Comparison of ENCODE assay signal across 31 cellular contexts in genomic region chr11:67689178-67689577, GRCh38. TPM values are rescaled to one million over a fixed set of nuclear protein-coding genes. Genes with fewer than 3 reads are reported as not detected.
"Had no signal": no experiment of that assay in that cellular context is flagged by ENCODE, and none has a peak within 500 bp of the region (broad histone marks: within the 10 kb centered on the region; RNA-seq: fewer than 3 reads in every experiment).

No MANE protein-coding gene starts in this region.

- DNase-seq: activated CD4-positive, alpha-beta T cell treated with anti-CD3 and anti-CD28 coated beads, Interleukin-2, amount 10 ng/mL, durations not matched to agents 24 days and 14 days; activated CD4-positive, alpha-beta T cell treated with anti-CD3 and anti-CD28 coated beads, Interleukin-2, amount 50 U/mL, for 48 hours; activated CD8-positive, alpha-beta memory T cell treated with anti-CD3 and anti-CD28 coated beads for 24 hours; activated CD8-positive, alpha-beta memory T cell treated with anti-CD3 and anti-CD28 coated beads, Interleukin-2, amount 10 ng/mL, durations not matched to agents 7 days and 5 days; activated CD8-positive, alpha-beta memory T cell treated with anti-CD3 and anti-CD28 coated beads, Interleukin-2, amount 50 U/mL, for 48 hours; activated effector memory CD4-positive, alpha-beta T cell treated with anti-CD3 and anti-CD28 coated beads, Interleukin-2, amount 50 U/mL, for 16 hours; activated naive CD4-positive, alpha-beta T cell; activated T-cell treated with anti-CD3 and anti-CD28 coated beads, Interleukin-2, amount 50 U/mL, for 48 hours; amniotic stem cell; aorta; brain microvascular endothelial cell; central memory CD4-positive, alpha-beta T cell; MG63; NCI-H1048; NCI-H1436 treated with DMSO at 0.1 percent for 48 hours; NCI-H1694 treated with DMSO at 0.1 percent for 48 hours; NCI-H2029; NCI-H510A; NCI-H526; NCI-H748 treated with DMSO at 0.1 percent for 48 hours; NK-92 treated with Interleukin-12 subunit alpha and Interleukin-12 subunit beta, amount 100 ng/mL, for 24 hours; PC-3; Peyer's patch; RPMI8226; SHP77 treated with DMSO at 0.1 percent for 48 hours; SK-N-SH had no signal

- H3K9me3 Mint-ChIP-seq: activated CD4-positive, alpha-beta T cell treated with anti-CD3 and anti-CD28 coated beads, Interleukin-2, amount 10 ng/mL, durations not matched to agents 24 days and 14 days; activated naive CD4-positive, alpha-beta T cell treated with anti-CD3 and anti-CD28 coated beads, Interleukin-2, amount 50 U/mL, for 72 hours; T-helper 1 cell treated with Interleukin-12 subunit alpha and Interleukin-12 subunit beta and Interleukin-4 antibody, amounts not matched to agents 30 μg/mL and 1 μg/mL, for 36 hours; T-helper 2 cell treated with Interferon-gamma antibody and Interleukin-4, amounts not matched to agents 5 μg/mL and 100 μg/mL, for 36 hours had no signal

- H3K9ac ChIP-seq: SK-N-SH had no signal

- H3K27ac Mint-ChIP-seq: activated CD4-positive, alpha-beta T cell treated with anti-CD3 and anti-CD28 coated beads, Interleukin-2, amount 10 ng/mL, durations not matched to agents 24 days and 14 days; activated CD8-positive, alpha-beta memory T cell treated with anti-CD3 and anti-CD28 coated beads, Interleukin-2, amount 10 ng/mL, durations not matched to agents 7 days and 5 days; activated naive CD4-positive, alpha-beta T cell treated with anti-CD3 and anti-CD28 coated beads, Interleukin-2, amount 50 U/mL, for 72 hours; T-helper 1 cell treated with Interleukin-12 subunit alpha and Interleukin-12 subunit beta and Interleukin-4 antibody, amounts not matched to agents 30 μg/mL and 1 μg/mL, for 36 hours; T-helper 2 cell treated with Interferon-gamma antibody and Interleukin-4, amounts not matched to agents 5 μg/mL and 100 μg/mL, for 36 hours had no signal

- H3K36me3 ChIP-seq: brain microvascular endothelial cell, MG63, Peyer's patch, SJSA1 had no signal

- H3K27ac ChIP-seq: brain microvascular endothelial cell, Peyer's patch, SJSA1 had no signal

- H3K36me3 Mint-ChIP-seq: activated naive CD4-positive, alpha-beta T cell treated with anti-CD3 and anti-CD28 coated beads, Interleukin-2, amount 50 U/mL, for 72 hours had no signal

- H3K4me1 ChIP-seq: Peyer's patch, SJSA1 had no signal

- ATAC-seq: activated CD8-positive, alpha-beta memory T cell treated with anti-CD3 and anti-CD28 coated beads, Interleukin-2, amount 10 ng/mL, durations not matched to agents 7 days and 5 days; PC-3 had no signal

- H3K4me2 ChIP-seq: SK-N-SH had no signal

- H3K27me3 ChIP-seq: Peyer's patch had no signal

- H3K4me3 ChIP-seq: MG63, Peyer's patch, SJSA1 had no signal

- H3K4me3 Mint-ChIP-seq: activated CD4-positive, alpha-beta T cell treated with anti-CD3 and anti-CD28 coated beads, Interleukin-2, amount 10 ng/mL, durations not matched to agents 24 days and 14 days; activated CD8-positive, alpha-beta memory T cell treated with anti-CD3 and anti-CD28 coated beads, Interleukin-2, amount 10 ng/mL, durations not matched to agents 7 days and 5 days; T-helper 1 cell treated with Interleukin-12 subunit alpha and Interleukin-12 subunit beta and Interleukin-4 antibody, amounts not matched to agents 30 μg/mL and 1 μg/mL, for 36 hours; T-helper 2 cell treated with Interferon-gamma antibody and Interleukin-4, amounts not matched to agents 5 μg/mL and 100 μg/mL, for 36 hours had no signal

- H3K9me3 ChIP-seq: MG63, Peyer's patch, SJSA1, SK-N-SH had no signal

- H3K9me2 ChIP-seq: SK-N-SH had no signal

RNA-seq across cellular contexts. Expression of gene ALDH3B2, which starts 14.8 kb away (rescaled TPM):
- total RNA-seq: activated CD4-positive, alpha-beta T cell treated with anti-CD3 and anti-CD28 coated beads, Interleukin-2, amount 10 ng/mL, durations not matched to agents 24 days and 14 days; activated CD8-positive, alpha-beta memory T cell treated with anti-CD3 and anti-CD28 coated beads, Interleukin-2, amount 10 ng/mL, durations not matched to agents 7 days and 5 days; activated naive CD4-positive, alpha-beta T cell treated with anti-CD3 and anti-CD28 coated beads, Interleukin-2, amount 50 U/mL, for 72 hours; aorta; cerebellum; PC-3; Peyer's patch; SJSA1 had no signal
- polyA plus RNA-seq: SK-N-SH had no signal

RNA-seq across cellular contexts. Expression of gene ACY3, which starts 38.6 kb away (rescaled TPM):
- total RNA-seq: activated CD4-positive, alpha-beta T cell treated with anti-CD3 and anti-CD28 coated beads, Interleukin-2, amount 10 ng/mL, durations not matched to agents 24 days and 14 days; aorta; PC-3; SJSA1 had no signal
- polyA plus RNA-seq: SK-N-SH had no signal

RNA-seq across cellular contexts. Expression of gene TBX10, which starts 49.6 kb away (rescaled TPM):
- total RNA-seq: activated CD4-positive, alpha-beta T cell treated with anti-CD3 and anti-CD28 coated beads, Interleukin-2, amount 10 ng/mL, durations not matched to agents 24 days and 14 days; activated CD8-positive, alpha-beta memory T cell treated with anti-CD3 and anti-CD28 coated beads, Interleukin-2, amount 10 ng/mL, durations not matched to agents 7 days and 5 days; activated naive CD4-positive, alpha-beta T cell treated with anti-CD3 and anti-CD28 coated beads, Interleukin-2, amount 50 U/mL, for 72 hours; aorta; cerebellum; PC-3; SJSA1 had no signal
- polyA plus RNA-seq: SK-N-SH had no signal
